In genomic region chr3:59818033-59818936, GRCh38 we compare ENCODE assay signal across 10 cellular contexts.
A peak's percentile ranks its signal among the peaks of the same experiment; 100 is the strongest.
DNase-seq lines count a peak whose midpoint lies in the region; ATAC-seq, FAIRE-seq and TF ChIP-seq lines count a peak whose summit lies in the region.
"Had no signal": no experiment of that assay in that cellular context is flagged by ENCODE, and none has a peak within 500 bp of the region (broad histone marks: within the 10 kb centered on the region; RNA-seq: fewer than 3 reads in every experiment).

No MANE protein-coding gene starts in this region.

- H3K4me3 ChIP-seq in breast epithelium: peak overlapping the region in 2 of 3 donors; percentile 2 to 48
- H3K4me3 ChIP-seq in HepG2 (replicated peaks in 1 of 3; ENCODE audit: insufficient read depth in 1 of 3, low read depth in 2 of 3, low read length in 3 of 3): no peak overlapping the region

- H3K36me3 Mint-ChIP-seq in T-cell: peaks cover 25% of the 10 kb centered on the region
- H3K36me3 Mint-ChIP-seq in activated CD8-positive, alpha-beta T cell treated with anti-CD3 and anti-CD28 coated beads, Interleukin-2, amount 10 ng/mL, durations not matched to agents 7 days and 5 days (ENCODE audit: low read depth): peaks cover 2% of the 10 kb centered on the region

- WGBS in HepG2 (ENCODE audit: low lambda C conversion rate): 34% methylated on average over 16 of the region's 17 CpGs

- POLR2A ChIA-PET in HepG2 (lab: Yijun Ruan, JAX) (no interaction called here), T-cell (lab: Charles Lee) (interaction anchor here in 1 of 2 donors (0.6 to 1.2 kb wide), 2 partner anchors 18 to 586 kb away, joined by 3 to 4 read pairs; no protein-coding TSS in a partner anchor)
- POLR2A ChIA-PET in activated CD8-positive, alpha-beta T cell treated with anti-CD3 and anti-CD28 coated beads, Interleukin-2, amount 10 ng/mL, durations not matched to agents 7 days and 5 days (lab: Charles Lee): no interaction called here

- TF ChIP-seq EP300 in HepG2 (IDR thresholded peaks at IDR 0.05; ENCODE audit: low read depth in 2 of 2, low read length in 2 of 2): no peak
- TF ChIP-seq EP300 in HepG2 (CRISPR knock-in tag; IDR thresholded peaks at IDR 0.05; ENCODE audit: borderline replicate concordance): no peak

- H3K4me3 Mint-ChIP-seq in T-cell: no peak overlapping the region
- no peak overlapping the region for H3K4me3 Mint-ChIP-seq in activated CD8-positive, alpha-beta T cell treated with anti-CD3 and anti-CD28 coated beads, Interleukin-2, amount 10 ng/mL, durations not matched to agents 7 days and 5 days
- H3K4me3 Mint-ChIP-seq: CD4-positive, CD25-positive, alpha-beta regulatory T cell; central memory CD8-positive, alpha-beta T cell had no signal

- TF ChIP-seq CTCF in breast epithelium (IDR thresholded peaks at IDR 0.05) (no peak), HepG2 (CRISPR knock-in tag; IDR thresholded peaks at IDR 0.05) (no peak)

- H3K27me3 Mint-ChIP-seq in T-cell: no peaks in the 10 kb centered on the region
- no peaks in the 10 kb centered on the region for H3K27me3 Mint-ChIP-seq in activated CD8-positive, alpha-beta T cell treated with anti-CD3 and anti-CD28 coated beads, Interleukin-2, amount 10 ng/mL, durations not matched to agents 7 days and 5 days (ENCODE audit: low read depth)
- H3K27me3 Mint-ChIP-seq: CD4-positive, CD25-positive, alpha-beta regulatory T cell; central memory CD8-positive, alpha-beta T cell had no signal

- peaks cover 6 to 9% of the 10 kb centered on the region in 2 donors for H3K4me1 ChIP-seq in breast epithelium
- peaks cover 16% of the 10 kb centered on the region; the same call in 1 of the 2 replicates for H3K4me1 ChIP-seq in HepG2 (ENCODE audit: insufficient read depth, low read length)

- intact Hi-C loops in breast epithelium (cut with DNase I; ENCODE audit: low total_unique reads): no loop called here
- intact Hi-C loops in HepG2 (cut with micrococcal nuclease; ENCODE audit: unreplicated experiment): no loop called here

- H3K36me3 ChIP-seq in breast epithelium: no peaks in the 10 kb centered on the region
- no peaks in the 10 kb centered on the region for H3K36me3 ChIP-seq in HepG2 (replicated peaks in 1 of 2; ENCODE audit: control insufficient read depth in 1 of 2, insufficient read depth in 2 of 2, low read length in 2 of 2)

- no peaks in the 10 kb centered on the region for H3K9me3 ChIP-seq in breast epithelium
- no peaks in the 10 kb centered on the region for H3K9me3 ChIP-seq in HepG2 (ENCODE audit: low read length)

- in situ Hi-C loops in HepG2 (cut with HindIII; ENCODE audit: extremely low pct_ligation_motif_present, low pct_unique_long_range_greater_than_20kb): no loop called here

- H3K27ac ChIP-seq in breast epithelium (peak overlapping the region; percentile 29 to 56), HepG2 (ENCODE audit: extremely low read length, insufficient read depth, low read length) (no peak overlapping the region)

- TF ChIP-seq RAD21 in HepG2 (CRISPR knock-in tag; IDR thresholded peaks at IDR 0.05): no peak

- peak overlapping the region; percentile 34 for H3K4me2 ChIP-seq in HepG2 (ENCODE audit: low read depth, low read length)

- CTCF ChIA-PET in HepG2 (lab: Yijun Ruan, JAX; ENCODE audit: low intra/inter-chr PET ratio, low total read pairs) (no interaction called here), T-cell (lab: Charles Lee) (interaction anchor here in 1 of 2 donors (0.7 kb wide), 1 partner anchor 11 kb away, joined by 4 read pairs; no protein-coding TSS in a partner anchor)
- CTCF ChIA-PET in activated CD8-positive, alpha-beta T cell treated with anti-CD3 and anti-CD28 coated beads, Interleukin-2, amount 10 ng/mL, durations not matched to agents 7 days and 5 days (lab: Charles Lee): no interaction called here

- H3K79me2 ChIP-seq in HepG2 (ENCODE audit: insufficient read depth, low read length): no peaks in the 10 kb centered on the region

- peaks cover 0 to 6% (median 0%) of the 10 kb centered on the region in 3 donors for H3K9me3 Mint-ChIP-seq in T-cell
- no peaks in the 10 kb centered on the region for H3K9me3 Mint-ChIP-seq in activated CD8-positive, alpha-beta T cell treated with anti-CD3 and anti-CD28 coated beads, Interleukin-2, amount 10 ng/mL, durations not matched to agents 7 days and 5 days (ENCODE audit: insufficient read depth)
- H3K9me3 Mint-ChIP-seq: central memory CD8-positive, alpha-beta T cell had no signal

- DNase-seq in NCI-H748 (lab: John Stamatoyannopoulos, UW; ENCODE audit: unreplicated experiment): peak; percentile 1
- DNase-seq in NCI-H748 treated with DMSO at 0.1 percent for 48 hours (lab: John Stamatoyannopoulos, UW): no peak
- DNase-seq in breast epithelium (ENCODE audit: low spot score in 2 of 2): peak; percentile 63 to 75
- no peak for DNase-seq in HepG2 (ENCODE audit: low spot score)
- peak; percentile 82 for DNase-seq in ureter (ENCODE audit: low spot score)
- no peak for DNase-seq in T-cell
- DNase-seq in activated CD8-positive, alpha-beta T cell treated with anti-CD3 and anti-CD28 coated beads, Interleukin-2, amount 10 ng/mL, durations not matched to agents 7 days and 5 days: no peak
- DNase-seq: CD4-positive, CD25-positive, alpha-beta regulatory T cell had no signal

- H2AFZ ChIP-seq in HepG2 (ENCODE audit: low read length): no peak overlapping the region

- no peaks in the 10 kb centered on the region for H4K20me1 ChIP-seq in HepG2 (ENCODE audit: insufficient read depth, low read length)

- BruUV-seq in HepG2 (replicated peaks; lab: Mats Ljungman, UMichigan): no TSS peak

- TF ChIP-seq POLR2A in breast epithelium (IDR thresholded peaks at IDR 0.05): no peak
- no peak for TF ChIP-seq POLR2A in HepG2 (IDR thresholded peaks at IDR 0.05; ENCODE audit: insufficient read depth in 1 of 2, low read depth in 2 of 2, low read length in 2 of 2)

- H3K27me3 ChIP-seq in breast epithelium: no peaks in the 10 kb centered on the region
- H3K27me3 ChIP-seq in HepG2 (ENCODE audit: control insufficient read depth in 1 of 2, insufficient read depth in 2 of 2, low read length in 2 of 2): no peaks in the 10 kb centered on the region; a peak in 1 of 5 replicates

- H3K4me1 Mint-ChIP-seq in T-cell: peaks cover 0 to 38% (median 16%) of the 10 kb centered on the region in 3 donors
- no peaks in the 10 kb centered on the region for H3K4me1 Mint-ChIP-seq in activated CD8-positive, alpha-beta T cell treated with anti-CD3 and anti-CD28 coated beads, Interleukin-2, amount 10 ng/mL, durations not matched to agents 7 days and 5 days (ENCODE audit: low read depth)
- H3K4me1 Mint-ChIP-seq: central memory CD8-positive, alpha-beta T cell had no signal

- peak; percentile 75 for ATAC-seq in HepG2
- ATAC-seq in GM21367 (IDR thresholded peaks at IDR 0.05; ENCODE audit: unreplicated experiment): no peak
- ATAC-seq in T-cell (replicated peaks in 1 of 4): no peak
- no peak for ATAC-seq in activated CD8-positive, alpha-beta T cell treated with anti-CD3 and anti-CD28 coated beads, Interleukin-2, amount 10 ng/mL, durations not matched to agents 7 days and 5 days

- no peak overlapping the region for H3K9ac ChIP-seq in HepG2 (ENCODE audit: insufficient read depth, low read depth, low read length)

- no peak for FAIRE-seq in HepG2 (lab: Jason Lieb, UNC)

- H3K27ac Mint-ChIP-seq in T-cell: no peak overlapping the region
- H3K27ac Mint-ChIP-seq in activated CD8-positive, alpha-beta T cell treated with anti-CD3 and anti-CD28 coated beads, Interleukin-2, amount 10 ng/mL, durations not matched to agents 7 days and 5 days: no peak overlapping the region
- H3K27ac Mint-ChIP-seq: CD4-positive, CD25-positive, alpha-beta regulatory T cell had no signal

TF ChIP-seq in HepG2, 621 proteins besides CTCF, POLR2A, EP300 and RAD21:
- TF ChIP-seq CCAR2 (optimal IDR thresholded peaks at IDR 0.05; ENCODE audit: low read depth, low read length) (no peak), TCF7 (IDR thresholded peaks at IDR 0.05; ENCODE audit: low read depth) (0 out of 2 replicates have a peak, but pooled peaks have one; percentile 40)
TF ChIP-seq in HepG2: peak in this region for 1.

Comparison
In these comparisons a context has a peak if more than half of its experiments do, and no peak if none do; other contexts are left out.
1. DNase-seq: peak in NCI-H748 (single experiment), breast epithelium (2 of 2) and ureter (single experiment); none in NCI-H748 treated with DMSO at 0.1 percent for 48 hours (single experiment), HepG2 (single experiment), T-cell (0 of 34) and activated CD8-positive, alpha-beta T cell treated with anti-CD3 and anti-CD28 coated beads, Interleukin-2, amount 10 ng/mL, durations not matched to agents 7 days and 5 days (single experiment).
2. H3K4me3 ChIP-seq: peak in breast epithelium (2 of 3); none in HepG2 (0 of 3).